In genomic region chr19:47619763-47620162, GRCh38 we compare ENCODE assay signal across 1 cellular context.
TF ChIP-seq lines count a peak whose summit lies in the region.

No MANE protein-coding gene starts in this region.

TF ChIP-seq in WTC11, 78 proteins besides CTCF, POLR2A, EP300 and RAD21 (continued from another document):
- TF ChIP-seq SP1 (CRISPR knock-in tag; conservative IDR thresholded peaks at IDR 0.05) (0 out of 2 replicates have a peak, but pooled peaks have one; percentile 18), RORB (CRISPR knock-in tag; IDR thresholded peaks at IDR 0.05) (no peak), ZNF671 (CRISPR knock-in tag; IDR thresholded peaks at IDR 0.05) (no peak), E2F5 (CRISPR knock-in tag; IDR thresholded peaks at IDR 0.05) (no peak), CDX4 (CRISPR knock-in tag; IDR thresholded peaks at IDR 0.05; ENCODE audit: borderline replicate concordance) (no peak), TEAD1 (CRISPR knock-in tag; IDR thresholded peaks at IDR 0.05) (peak; percentile 75; the same call in 1 of the 2 replicates), NFE2L1 (CRISPR knock-in tag; IDR thresholded peaks at IDR 0.05) (0 out of 2 replicates have a peak, but pooled peaks have one; percentile 16), ZNF232 (CRISPR knock-in tag; IDR thresholded peaks at IDR 0.05) (no peak), ERG (CRISPR knock-in tag; IDR thresholded peaks at IDR 0.05) (no peak)
- TF ChIP-seq, protein P1, sequence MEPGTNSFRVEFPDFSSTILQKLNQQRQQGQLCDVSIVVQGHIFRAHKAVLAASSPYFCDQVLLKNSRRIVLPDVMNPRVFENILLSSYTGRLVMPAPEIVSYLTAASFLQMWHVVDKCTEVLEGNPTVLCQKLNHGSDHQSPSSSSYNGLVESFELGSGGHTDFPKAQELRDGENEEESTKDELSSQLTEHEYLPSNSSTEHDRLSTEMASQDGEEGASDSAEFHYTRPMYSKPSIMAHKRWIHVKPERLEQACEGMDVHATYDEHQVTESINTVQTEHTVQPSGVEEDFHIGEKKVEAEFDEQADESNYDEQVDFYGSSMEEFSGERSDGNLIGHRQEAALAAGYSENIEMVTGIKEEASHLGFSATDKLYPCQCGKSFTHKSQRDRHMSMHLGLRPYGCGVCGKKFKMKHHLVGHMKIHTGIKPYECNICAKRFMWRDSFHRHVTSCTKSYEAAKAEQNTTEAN (CRISPR knock-in tag; IDR thresholded peaks at IDR 0.05), result no peak
- TF ChIP-seq, protein P2, sequence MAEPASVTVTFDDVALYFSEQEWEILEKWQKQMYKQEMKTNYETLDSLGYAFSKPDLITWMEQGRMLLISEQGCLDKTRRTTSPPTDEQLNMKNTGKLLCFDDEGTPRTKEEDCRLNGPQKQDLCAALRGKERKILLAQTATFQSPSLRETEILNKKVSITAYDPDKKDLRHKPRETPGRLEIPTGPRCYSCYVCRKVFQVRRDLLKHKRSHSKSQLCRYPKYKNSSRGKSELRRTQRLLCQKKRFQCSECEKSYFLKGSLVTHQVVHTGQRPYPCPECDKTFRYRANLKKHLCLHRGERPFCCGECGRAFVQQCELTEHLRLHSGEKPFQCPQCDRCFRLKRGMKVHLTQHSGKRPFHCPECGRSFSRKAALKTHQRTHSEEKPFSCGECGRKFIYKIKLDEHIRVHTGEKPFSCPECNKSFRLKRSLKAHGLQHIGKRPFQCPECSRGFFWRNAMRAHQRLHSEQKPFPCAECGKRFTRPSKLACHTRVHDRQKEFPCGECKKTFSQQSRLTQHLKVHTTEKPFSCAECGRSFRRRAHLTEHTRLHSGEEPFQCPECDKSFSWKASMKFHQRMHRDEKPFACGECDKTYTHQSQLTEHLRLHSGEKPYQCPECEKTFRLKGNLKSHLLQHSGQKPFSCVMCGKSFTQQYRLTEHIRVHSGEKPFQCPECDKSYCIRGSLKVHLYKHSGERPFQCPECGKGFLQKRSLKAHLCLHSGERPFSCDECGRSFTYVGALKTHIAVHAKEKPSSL (CRISPR knock-in tag; conservative IDR thresholded peaks at IDR 0.05), result no peak
TF ChIP-seq in WTC11: peak in this region for 3.
